19 cellular contexts compared by ENCODE assay signal in genomic region chr6:135546680-135547418, GRCh38. TPM values are rescaled to one million over a fixed set of nuclear protein-coding genes. Genes with fewer than 3 reads are reported as not detected.
DNase-seq lines count a peak whose midpoint lies in the region; ATAC-seq lines count a peak whose summit lies in the region.
"Had no signal": no experiment of that assay in that cellular context is flagged by ENCODE, and none has a peak within 500 bp of the region (broad histone marks: within the 10 kb centered on the region; RNA-seq: fewer than 3 reads in every experiment).

No MANE protein-coding gene starts in this region.

- in situ Hi-C loops in ACHN (cut with HindIII; ENCODE audit: low pct_ligation_motif_present, low pct_unique_long_range_greater_than_20kb, low sequenced_read_pairs): no loop called here

- no peaks in the 10 kb centered on the region for H3K36me3 Mint-ChIP-seq in activated T-cell treated with anti-CD3 and anti-CD28 coated beads, Interleukin-2, amount 50 U/mL, for 24 hours (ENCODE audit: low read depth)

- ATAC-seq in left lobe of liver: peak; percentile 19
- ATAC-seq: GM12878 had no signal

- H3K27me3 Mint-ChIP-seq in activated T-cell treated with anti-CD3 and anti-CD28 coated beads, Interleukin-2, amount 50 U/mL, for 24 hours: peaks cover 7% of the 10 kb centered on the region
- H3K27me3 Mint-ChIP-seq: CD4-positive, alpha-beta T cell had no signal

- H3K4me3 Mint-ChIP-seq in activated T-cell treated with anti-CD3 and anti-CD28 coated beads, Interleukin-2, amount 50 U/mL, for 24 hours: no peak overlapping the region
- H3K4me3 Mint-ChIP-seq: CD4-positive, alpha-beta T cell had no signal

- H3K9me3 Mint-ChIP-seq in activated T-cell treated with anti-CD3 and anti-CD28 coated beads, Interleukin-2, amount 50 U/mL, for 24 hours: no peaks in the 10 kb centered on the region
- H3K9me3 Mint-ChIP-seq: CD4-positive, alpha-beta T cell had no signal

- peaks cover 3% of the 10 kb centered on the region for H3K4me1 Mint-ChIP-seq in activated T-cell treated with anti-CD3 and anti-CD28 coated beads, Interleukin-2, amount 50 U/mL, for 24 hours (ENCODE audit: low read depth)

- intact Hi-C loops in head of caudate nucleus (cut with DNase I): no loop called here

- H3K27ac Mint-ChIP-seq in activated T-cell treated with anti-CD3 and anti-CD28 coated beads, Interleukin-2, amount 50 U/mL, for 24 hours: no peak overlapping the region
- H3K27ac Mint-ChIP-seq: CD4-positive, alpha-beta T cell had no signal

- DNase-seq in NCI-H446 treated with DMSO at 0.1 percent for 48 hours (lab: John Stamatoyannopoulos, UW): peak; percentile 18
- peak in 30 of 42 donors; percentile 5 to 54 (median 20) for DNase-seq in head of caudate nucleus
- no peak for DNase-seq in left lobe of liver (ENCODE audit: low spot score)
- DNase-seq in putamen (ENCODE audit: low spot score): peak; percentile 5
- no peak for DNase-seq in ACHN
- no peak for DNase-seq in activated CD4-positive, alpha-beta T cell treated with anti-CD3 and anti-CD28 coated beads for 48 hours
- DNase-seq in activated T-cell treated with anti-CD3 and anti-CD28 coated beads, Interleukin-2, amount 50 U/mL, for 24 hours: no peak
- no peak for DNase-seq in NCI-H1105 (lab: John Stamatoyannopoulos, UW)
- DNase-seq: CD4-positive, alpha-beta T cell; COR-L47; DMS79; IMR-90; NCI-H1092 treated with DMSO at 0.1 percent for 48 hours; NCI-H146; NCI-H2029 treated with DMSO at 0.1 percent for 48 hours; NCI-H226; NCI-H524 treated with DMSO at 0.1 percent for 48 hours; Peyer's patch had no signal

RNA-seq across cellular contexts. Expression of gene AHI1, which starts 49.3 kb away (rescaled TPM):
- total RNA-seq in left lobe of liver: 10.2 TPM

Comparison
In these comparisons a context has a peak if more than half of its experiments do, and no peak if none do; other contexts are left out.
1. DNase-seq: peak in NCI-H446 treated with DMSO at 0.1 percent for 48 hours (single experiment), head of caudate nucleus (30 of 42) and putamen (single experiment); none in left lobe of liver (single experiment), ACHN (single experiment), activated CD4-positive, alpha-beta T cell treated with anti-CD3 and anti-CD28 coated beads for 48 hours (single experiment), activated T-cell treated with anti-CD3 and anti-CD28 coated beads, Interleukin-2, amount 50 U/mL, for 24 hours (single experiment) and NCI-H1105 (single experiment).